8 cellular contexts compared by ENCODE assay signal in the genomic region with DNA sequence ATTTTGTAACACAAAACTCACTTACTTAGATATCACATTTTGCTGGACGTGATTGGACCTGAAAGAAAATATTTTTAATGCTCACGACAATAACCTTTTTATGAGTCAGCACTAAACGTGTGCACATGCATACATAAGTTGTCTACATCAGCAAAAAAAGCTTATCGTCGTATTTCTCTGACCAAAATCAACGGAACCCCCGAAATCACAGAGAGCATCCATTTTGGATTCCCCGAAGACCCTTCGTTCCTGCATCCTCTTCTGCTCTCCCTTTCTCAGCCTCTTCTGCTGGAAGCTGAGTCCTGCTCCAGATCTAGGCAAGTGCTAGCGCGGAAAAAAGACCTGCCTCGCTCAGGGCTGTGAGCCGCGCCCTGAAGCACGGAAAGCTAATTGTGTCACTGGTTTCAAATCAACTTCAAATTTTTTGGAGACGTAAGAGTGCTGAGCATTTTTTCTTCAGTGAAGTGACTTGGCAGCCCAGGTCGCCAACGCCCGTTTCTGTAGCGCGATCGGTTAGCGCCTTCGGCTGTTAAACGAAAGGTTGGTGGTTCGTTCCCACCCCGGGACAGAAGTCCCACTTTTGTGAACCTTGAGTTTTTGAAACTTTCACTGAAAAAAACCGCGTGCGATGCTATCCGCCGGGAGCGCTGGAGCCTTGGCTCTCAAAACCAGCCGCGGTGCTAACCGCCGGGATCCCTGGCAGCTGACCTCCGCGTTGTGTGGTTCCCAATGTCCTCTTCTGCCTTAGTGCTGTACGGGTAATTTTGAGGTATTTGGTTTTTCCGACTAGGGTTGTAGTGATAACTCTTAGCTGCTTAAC.
DNase-seq lines count a peak whose midpoint lies in the region; FAIRE-seq and TF ChIP-seq lines count a peak whose summit lies in the region.
"Not testable (repeated sequence)": the region's sequence is repeated elsewhere in the genome, so short reads cannot be mapped to it uniquely, and the experiment has no call there.

No MANE protein-coding gene starts in this region.

- H3K27ac ChIP-seq in HUES48 (ENCODE audit: low read depth, low read length), result peak overlapping the region; percentile 73

- TF ChIP-seq CTCF in AG09309 (IDR thresholded peaks at IDR 0.05; ENCODE audit: control insufficient read depth, insufficient read depth, low read depth, low read length, missing control alignments); fibroblast of mammary gland (conservative IDR thresholded peaks at IDR 0.05; ENCODE audit: control insufficient read depth, insufficient read depth, low read depth, low read length): not testable (repeated sequence)

- H3K4me3 ChIP-seq in AG09309 (ENCODE audit: control insufficient read depth, low read depth, low read length) (peak overlapping the region; percentile 51), HUES48 (ENCODE audit: low read depth, low read length) (peak overlapping the region; percentile 87), fibroblast of mammary gland (ENCODE audit: control insufficient read depth, low read depth, low read length) (peak overlapping the region; percentile 55)

- DNase-seq in AG09309 (ENCODE audit: low read depth); GM19239 (ENCODE audit: insufficient read length, low spot score): not testable (repeated sequence)
- DNase-seq in T follicular helper cell (ENCODE audit: low read depth) (peak; percentile 75), fibroblast of mammary gland (ENCODE audit: low read depth) (peak; percentile 77), middle frontal gyrus (ENCODE audit: extremely low spot score, low spot score) (peak; percentile 64)
- peak; percentile 89 for DNase-seq in activated naive CD4-positive, alpha-beta T cell treated with Interleukin-2 at 50 U/mL for 16 hours
- DNase-seq in stimulated activated CD4-positive, alpha-beta T cell treated with anti-CD3 and anti-CD28 coated beads, Interleukin-4, amount 100 ng/mL, for 1 hour, result peak; percentile 85

- peak; percentile 99 for FAIRE-seq in GM19239 (lab: Jason Lieb, UNC)

- peak overlapping the region; percentile 75 for H3K9ac ChIP-seq in HUES48 (ENCODE audit: low read depth, low read length)

- H3K9me3 ChIP-seq in HUES48 (ENCODE audit: control insufficient read depth, insufficient read depth, low read length), result not testable (repeated sequence)

- H3K4me1 ChIP-seq in HUES48 (ENCODE audit: control insufficient read depth, insufficient read depth, low read length), result not testable (repeated sequence)

- not testable (repeated sequence) for H3K36me3 ChIP-seq in HUES48 (ENCODE audit: control insufficient read depth, insufficient read depth, low read length)

- peaks cover 10% of the 10 kb centered on the region for H3K27me3 ChIP-seq in HUES48 (ENCODE audit: control insufficient read depth, insufficient read depth, low read length)
